Comparison of ENCODE assay signal across 23 cellular contexts in the genomic region with DNA sequence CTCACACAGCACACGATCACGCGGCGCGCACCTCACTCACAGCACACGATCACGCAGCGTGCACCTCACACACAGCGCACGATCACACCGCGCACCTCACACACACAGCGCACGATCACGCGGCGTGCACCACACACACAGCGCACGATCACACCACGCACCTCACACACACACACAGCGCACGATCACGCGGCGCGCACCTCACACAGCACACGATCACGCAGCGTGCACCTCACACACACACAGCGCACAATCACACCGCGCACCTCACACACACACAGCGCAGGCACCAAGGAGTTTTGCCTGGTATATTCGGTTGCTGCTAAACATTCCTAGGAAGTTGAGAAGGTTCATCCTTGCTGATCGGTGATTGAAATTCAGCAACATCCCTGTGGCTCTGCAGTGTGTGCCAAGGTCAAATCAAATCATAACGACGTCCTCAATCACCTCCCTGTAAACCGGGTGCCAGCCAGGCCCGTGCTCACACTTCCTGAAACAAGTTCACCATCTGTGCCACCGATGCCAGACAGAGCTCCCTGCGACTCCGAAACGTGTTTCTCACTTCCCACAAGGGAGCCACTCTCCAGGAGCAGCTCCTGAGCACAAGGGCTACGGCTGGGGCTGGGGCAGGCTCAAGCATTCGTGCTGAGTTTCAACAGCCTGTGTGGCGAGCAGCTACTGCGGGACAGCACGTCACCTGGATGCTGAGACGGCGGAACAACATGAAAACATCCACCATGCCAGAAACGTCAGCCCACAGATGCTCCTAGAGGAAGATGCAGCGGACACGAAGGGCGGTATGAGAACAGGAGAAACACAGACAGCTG. TPM values are rescaled to one million over a fixed set of nuclear protein-coding genes. Genes with fewer than 3 reads are reported as not detected.
DNase-seq lines count a peak whose midpoint lies in the region; ATAC-seq, FAIRE-seq and TF ChIP-seq lines count a peak whose summit lies in the region.
"Had no signal": no experiment of that assay in that cellular context is flagged by ENCODE, and none has a peak within 500 bp of the region (broad histone marks: within the 10 kb centered on the region; RNA-seq: fewer than 3 reads in every experiment).

No MANE protein-coding gene starts in this region.

- H3K4me1 ChIP-seq in right cardiac atrium (ENCODE audit: control insufficient read depth, insufficient read depth, low read length) (no peaks in the 10 kb centered on the region), right atrium auricular region (no peaks in the 10 kb centered on the region), astrocyte (ENCODE audit: insufficient read depth, low read length) (peaks cover 5% of the 10 kb centered on the region), kidney (ENCODE audit: control insufficient read depth in 1 of 2, insufficient read depth in 1 of 2, low read depth in 1 of 2, low read length in 2 of 2) (no peaks in the 10 kb centered on the region)
- H3K4me1 ChIP-seq: pancreas had no signal

- H3K79me2 ChIP-seq in astrocyte (ENCODE audit: insufficient read depth, low read length), result peaks cover 53% of the 10 kb centered on the region

- intact Hi-C loops in right cardiac atrium (cut with DNase I), result no loop called here
- intact Hi-C loops in kidney (cut with DNase I), result no loop called here

- peaks cover 16% of the 10 kb centered on the region for H3K36me3 Mint-ChIP-seq in astrocyte (ENCODE audit: low read depth, unreplicated experiment)
- peaks cover 76 to 84% of the 10 kb centered on the region in 2 donors for H3K36me3 Mint-ChIP-seq in stimulated activated naive B cell treated with anti-CD40 and anti-IgM and Interleukin-4, amounts not matched to agents 10 μg/mL and 1 μg/mL and 100 μg/mL, for 72 hours

- H3K36me3 ChIP-seq in right atrium auricular region (peaks cover 38% of the 10 kb centered on the region), astrocyte (ENCODE audit: insufficient read depth, low read length) (peaks cover 17% of the 10 kb centered on the region), kidney (ENCODE audit: control insufficient read depth in 1 of 2, insufficient read depth in 2 of 2, low read length in 2 of 2) (peaks cover 8 to 24% of the 10 kb centered on the region in 2 donors)

- DNase-seq in right cardiac atrium (peak in 2 of 3 donors; percentile 15 to 45), right atrium auricular region (ENCODE audit: low spot score) (no peak), astrocyte (ENCODE audit: low read depth) (no peak), kidney (peak; percentile 50), NCI-H1048 (lab: John Stamatoyannopoulos, UW) (no peak), amniotic stem cell (lab: John Stamatoyannopoulos, UW) (no peak)
- no peak for DNase-seq in stimulated activated naive B cell treated with anti-CD40 and anti-IgM and Interleukin-4, amounts not matched to agents 10 μg/mL and 1 μg/mL and 100 μg/mL, for 72 hours
- DNase-seq: activated CD4-positive, alpha-beta memory T cell treated with anti-CD3 and anti-CD28 coated beads for 36 hours; activated effector memory CD4-positive, alpha-beta T cell treated with anti-CD3 and anti-CD28 coated beads, Interleukin-2, amount 50 U/mL, for 16 hours; anterior cingulate cortex; heart left ventricle; NCI-H2029 treated with DMSO at 0.1 percent for 48 hours; sigmoid colon; T-helper 9 cell had no signal

- FAIRE-seq in astrocyte (lab: Jason Lieb, UNC) (no peak), kidney (lab: Jason Lieb, UNC) (no peak)
- FAIRE-seq: pancreas had no signal

- H3K27ac Mint-ChIP-seq in astrocyte (ENCODE audit: unreplicated experiment), result peak overlapping the region; percentile 34
- peak overlapping the region; percentile 60 for H3K27ac Mint-ChIP-seq in stimulated activated naive B cell treated with anti-CD40 and anti-IgM and Interleukin-4, amounts not matched to agents 10 μg/mL and 1 μg/mL and 100 μg/mL, for 72 hours
- H3K27ac Mint-ChIP-seq: activated CD4-positive, alpha-beta memory T cell treated with anti-CD3 and anti-CD28 coated beads for 36 hours; mesothelial cell of epicardium; type B pancreatic cell had no signal

- H3K9ac ChIP-seq in astrocyte (ENCODE audit: low read length) (no peak overlapping the region), kidney (ENCODE audit: low read length in 2 of 2) (no peak overlapping the region)

- ATAC-seq in right cardiac atrium (no peak), HG03139 (IDR thresholded peaks at IDR 0.05; ENCODE audit: unreplicated experiment) (no peak)
- ATAC-seq in stimulated activated naive B cell treated with anti-CD40 and anti-IgM and Interleukin-4, amounts not matched to agents 10 μg/mL and 1 μg/mL and 100 μg/mL, for 72 hours (replicated peaks), result no peak
- ATAC-seq: heart left ventricle; left lobe of liver; naive thymus-derived CD8-positive, alpha-beta T cell; pancreas had no signal

- H3K27me3 ChIP-seq in right cardiac atrium (ENCODE audit: control insufficient read depth, insufficient read depth) (no peaks in the 10 kb centered on the region), right atrium auricular region (no peaks in the 10 kb centered on the region), astrocyte (ENCODE audit: insufficient read depth, low read length) (no peaks in the 10 kb centered on the region)
- H3K27me3 ChIP-seq: heart left ventricle, pancreas, sigmoid colon had no signal

- WGBS in right cardiac atrium, result 90% methylated on average over 54 of the region's 54 CpGs

- H3K9me3 ChIP-seq in right cardiac atrium (ENCODE audit: control insufficient read depth, low read length), result no peaks in the 10 kb centered on the region
- H3K9me3 ChIP-seq in right atrium auricular region, result no peaks in the 10 kb centered on the region
- no peaks in the 10 kb centered on the region for H3K9me3 ChIP-seq in astrocyte (ENCODE audit: insufficient read depth, low read depth, low read length)
- H3K9me3 ChIP-seq in kidney (ENCODE audit: control insufficient read depth in 1 of 2, low read length in 2 of 2), result no peaks in the 10 kb centered on the region
- H3K9me3 ChIP-seq: heart left ventricle, pancreas, sigmoid colon had no signal

- no peak overlapping the region for H3K4me3 Mint-ChIP-seq in astrocyte (ENCODE audit: unreplicated experiment)
- peak overlapping the region in 1 of 2 donors; percentile 10 for H3K4me3 Mint-ChIP-seq in stimulated activated naive B cell treated with anti-CD40 and anti-IgM and Interleukin-4, amounts not matched to agents 10 μg/mL and 1 μg/mL and 100 μg/mL, for 72 hours
- H3K4me3 Mint-ChIP-seq: activated CD4-positive, alpha-beta memory T cell treated with anti-CD3 and anti-CD28 coated beads for 36 hours; CD14-positive monocyte; mesothelial cell of epicardium; naive thymus-derived CD8-positive, alpha-beta T cell; type B pancreatic cell had no signal

- H3K4me1 Mint-ChIP-seq in astrocyte (ENCODE audit: low read depth, unreplicated experiment), result no peaks in the 10 kb centered on the region
- H3K4me1 Mint-ChIP-seq in stimulated activated naive B cell treated with anti-CD40 and anti-IgM and Interleukin-4, amounts not matched to agents 10 μg/mL and 1 μg/mL and 100 μg/mL, for 72 hours, result peaks cover 15 to 27% of the 10 kb centered on the region in 2 donors
- H3K4me1 Mint-ChIP-seq: CD14-positive monocyte, mesothelial cell of epicardium had no signal

- peaks cover 56% of the 10 kb centered on the region for H4K20me1 ChIP-seq in astrocyte (ENCODE audit: insufficient read depth, low read length)

- H3K4me2 ChIP-seq in astrocyte (ENCODE audit: low read length), result no peak overlapping the region

- H3K27me3 Mint-ChIP-seq in astrocyte (ENCODE audit: low read depth, unreplicated experiment), result no peaks in the 10 kb centered on the region
- no peaks in the 10 kb centered on the region for H3K27me3 Mint-ChIP-seq in stimulated activated naive B cell treated with anti-CD40 and anti-IgM and Interleukin-4, amounts not matched to agents 10 μg/mL and 1 μg/mL and 100 μg/mL, for 72 hours
- H3K27me3 Mint-ChIP-seq: activated CD4-positive, alpha-beta memory T cell treated with anti-CD3 and anti-CD28 coated beads for 36 hours; naive thymus-derived CD8-positive, alpha-beta T cell; type B pancreatic cell had no signal

- H3K27ac ChIP-seq in right cardiac atrium (ENCODE audit: low read length) (no peak overlapping the region), right atrium auricular region (no peak overlapping the region), astrocyte (ENCODE audit: low read depth, low read length) (no peak overlapping the region), kidney (ENCODE audit: low read depth in 2 of 2, low read length in 2 of 2) (no peak overlapping the region)
- H3K27ac ChIP-seq: epithelial cell of prostate, heart left ventricle, HL-60, pancreas, sigmoid colon had no signal

- peaks cover 2% of the 10 kb centered on the region for H3K9me3 Mint-ChIP-seq in astrocyte (ENCODE audit: unreplicated experiment)
- no peaks in the 10 kb centered on the region for H3K9me3 Mint-ChIP-seq in stimulated activated naive B cell treated with anti-CD40 and anti-IgM and Interleukin-4, amounts not matched to agents 10 μg/mL and 1 μg/mL and 100 μg/mL, for 72 hours
- H3K9me3 Mint-ChIP-seq: activated CD4-positive, alpha-beta memory T cell treated with anti-CD3 and anti-CD28 coated beads for 36 hours; mesothelial cell of epicardium; naive thymus-derived CD8-positive, alpha-beta T cell; type B pancreatic cell had no signal

- no peak overlapping the region for H2AFZ ChIP-seq in astrocyte (ENCODE audit: low read depth, low read length)

- H3K4me3 ChIP-seq in right cardiac atrium (ENCODE audit: low read length) (no peak overlapping the region), right atrium auricular region (no peak overlapping the region), astrocyte (ENCODE audit: insufficient read depth, low read depth, low read length) (no peak overlapping the region), kidney (ENCODE audit: low read length in 2 of 2) (no peak overlapping the region)
- H3K4me3 ChIP-seq: heart left ventricle, pancreas, sigmoid colon had no signal

- TF ChIP-seq CTCF in right atrium auricular region (IDR thresholded peaks at IDR 0.05), result no peak
- TF ChIP-seq CTCF in astrocyte (IDR thresholded peaks at IDR 0.05; ENCODE audit: insufficient read depth, low read depth, low read length), result no peak
- TF ChIP-seq CTCF in kidney (IDR thresholded peaks at IDR 0.05; ENCODE audit: borderline replicate concordance, extremely low read depth, insufficient read depth), result no peak

RNA-seq across cellular contexts. Expression of gene WDR4, which starts 30.2 kb away (rescaled TPM):
- total RNA-seq in right cardiac atrium, result 1 to 10 TPM; 4.3 to 7.7 (median 5.3) TPM
- polyA plus RNA-seq in right cardiac atrium, result 3.7 TPM
- total RNA-seq in right atrium auricular region, result 1 to 10 TPM; 1.7 to 4.8 TPM
- 20.5 and 20.8 TPM in 2 replicates for total RNA-seq in astrocyte
- total RNA-seq in kidney, result 20.4 TPM
- 4.8 TPM for polyA plus RNA-seq in kidney (ENCODE audit: insufficient read depth, low read depth, low replicate concordance)

RNA-seq across cellular contexts. Expression of gene NDUFV3, which starts 44.0 kb away (rescaled TPM):
- total RNA-seq in right cardiac atrium, result 10 to 100 TPM; 48.0 to 52.2 (median 50.7) TPM
- 45.4 TPM for polyA plus RNA-seq in right cardiac atrium
- total RNA-seq in right atrium auricular region, result 10 to 100 TPM; 28.8 to 37.4 TPM
- 42.5 and 45.7 TPM in 2 replicates for total RNA-seq in astrocyte
- total RNA-seq in kidney, result 29.6 TPM
- 37.0 TPM for polyA plus RNA-seq in kidney (ENCODE audit: insufficient read depth, low read depth, low replicate concordance)

Comparison
In these comparisons a context has a peak if more than half of its experiments do, and no peak if none do; other contexts are left out.
1. DNase-seq: peak in right cardiac atrium (2 of 3) and kidney (single experiment); none in right atrium auricular region (single experiment), astrocyte (single experiment), stimulated activated naive B cell treated with anti-CD40 and anti-IgM and Interleukin-4, amounts not matched to agents 10 μg/mL and 1 μg/mL and 100 μg/mL, for 72 hours (single experiment), NCI-H1048 (single experiment) and amniotic stem cell (single experiment).